ENCODE assay signal across 1 cellular context in genomic region chr2:100730290-100730868, GRCh38.
TF ChIP-seq lines count a peak whose summit lies in the region.

No MANE protein-coding gene starts in this region.

TF ChIP-seq in H1, 55 proteins besides CTCF, POLR2A, EP300 and RAD21 (continued from another document):
- no peak for TF ChIP-seq CHD7 (IDR thresholded peaks at IDR 0.05; ENCODE audit: insufficient replicate concordance, low read length)
- no peak for TF ChIP-seq CBX8 (IDR thresholded peaks at IDR 0.05; ENCODE audit: borderline replicate concordance, low read depth, low read length)
- no peak for TF ChIP-seq RFX5 (IDR thresholded peaks at IDR 0.05; ENCODE audit: borderline replicate concordance, low read depth, low read length)
- no peak for TF ChIP-seq KDM4A (IDR thresholded peaks at IDR 0.05; ENCODE audit: low read depth, low read length, severe bottlenecking)
- peak; percentile 54; the same call in 1 of the 2 replicates for TF ChIP-seq YY1 (IDR thresholded peaks at IDR 0.05; ENCODE audit: low read depth, low read length)
- no peak for TF ChIP-seq TBP (IDR thresholded peaks at IDR 0.05; ENCODE audit: low read depth, low read length)
- no peak for TF ChIP-seq BACH1 (IDR thresholded peaks at IDR 0.05; ENCODE audit: low read length)
- TF ChIP-seq, protein P1, sequence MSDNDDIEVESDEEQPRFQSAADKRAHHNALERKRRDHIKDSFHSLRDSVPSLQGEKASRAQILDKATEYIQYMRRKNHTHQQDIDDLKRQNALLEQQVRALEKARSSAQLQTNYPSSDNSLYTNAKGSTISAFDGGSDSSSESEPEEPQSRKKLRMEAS (IDR thresholded peaks at IDR 0.05), result peak; percentile 93
- no peak for TF ChIP-seq PHF8 (conservative IDR thresholded peaks at IDR 0.05; ENCODE audit: low read depth, low read length)
- no peak for TF ChIP-seq ZNF274 (IDR thresholded peaks at IDR 0.05; ENCODE audit: borderline replicate concordance, extremely low read depth, low read length)
- TF ChIP-seq HDAC2 (IDR thresholded peaks at IDR 0.05; ENCODE audit: borderline replicate concordance in 1 of 2, low read depth in 2 of 2, low read length in 2 of 2), result no peak
- TF ChIP-seq SIX5 (IDR thresholded peaks at IDR 0.05; ENCODE audit: low read depth, low read length), result no peak
